ENCODE assay signal across 14 cellular contexts in genomic region chr10:62582098-62582705, GRCh38.
DNase-seq lines count a peak whose midpoint lies in the region; ATAC-seq, FAIRE-seq and TF ChIP-seq lines count a peak whose summit lies in the region.
"Had no signal": no experiment of that assay in that cellular context is flagged by ENCODE, and none has a peak within 500 bp of the region (broad histone marks: within the 10 kb centered on the region; RNA-seq: fewer than 3 reads in every experiment).

No MANE protein-coding gene starts in this region.

- intact Hi-C loops in kidney (cut with DNase I): no loop called here

- TF ChIP-seq CTCF in AG04450 (IDR thresholded peaks at IDR 0.05; ENCODE audit: low read depth, low read length) (no peak), RWPE1 (conservative IDR thresholded peaks at IDR 0.05; ENCODE audit: low read depth) (no peak), kidney (IDR thresholded peaks at IDR 0.05; ENCODE audit: borderline replicate concordance, extremely low read depth, insufficient read depth) (no peak)

- H3K4me1 ChIP-seq in rectal smooth muscle tissue (ENCODE audit: control insufficient read depth, insufficient read depth, low read length): no peaks in the 10 kb centered on the region
- no peaks in the 10 kb centered on the region for H3K4me1 ChIP-seq in kidney (ENCODE audit: control insufficient read depth in 1 of 2, insufficient read depth in 1 of 2, low read depth in 1 of 2, low read length in 2 of 2)

- H3K27ac ChIP-seq in AG04450 (ENCODE audit: low read depth, low read length): peak overlapping the region; percentile 92
- peak overlapping the region; percentile 68 for H3K27ac ChIP-seq in RWPE1
- peak overlapping the region; percentile 74 for H3K27ac ChIP-seq in epithelial cell of prostate
- peak overlapping the region; percentile 6 for H3K27ac ChIP-seq in rectal smooth muscle tissue (ENCODE audit: low read depth, low read length)
- no peak overlapping the region for H3K27ac ChIP-seq in kidney (ENCODE audit: low read depth in 2 of 2, low read length in 2 of 2)

- no peak overlapping the region for H3K9ac ChIP-seq in rectal smooth muscle tissue (ENCODE audit: low read length)
- H3K9ac ChIP-seq in kidney (ENCODE audit: low read length in 2 of 2): no peak overlapping the region

- ATAC-seq in HG02571 (IDR thresholded peaks at IDR 0.05; ENCODE audit: unreplicated experiment): no peak
- ATAC-seq: GM12878 had no signal

- POLR2A ChIA-PET in AG04450 (lab: Yijun Ruan, JAX) (interaction anchor here (1.3 to 1.5 kb wide), 2 partner anchors 18 to 37 kb away, joined by 3 to 4 read pairs; no protein-coding TSS in a partner anchor), RWPE1 (lab: Yijun Ruan, JAX; ENCODE audit: low non-redundant PET) (no interaction called here)

- no peak for FAIRE-seq in kidney (lab: Jason Lieb, UNC)
- FAIRE-seq: GM12878 had no signal

- CTCF ChIA-PET in AG04450 (lab: Charles Lee) (interaction anchor here (0.7 kb wide), 1 partner anchor 145 kb away, joined by 3 read pairs; no protein-coding TSS in a partner anchor), RWPE1 (lab: Yijun Ruan, JAX) (no interaction called here)

- no peaks in the 10 kb centered on the region for H3K36me3 ChIP-seq in rectal smooth muscle tissue (ENCODE audit: control insufficient read depth, insufficient read depth, low read length)
- H3K36me3 ChIP-seq in kidney (ENCODE audit: control insufficient read depth in 1 of 2, insufficient read depth in 2 of 2, low read length in 2 of 2): no peaks in the 10 kb centered on the region

- H3K9me3 ChIP-seq in AG04450 (ENCODE audit: control insufficient read depth, insufficient read depth, low read length) (no peaks in the 10 kb centered on the region), kidney (ENCODE audit: control insufficient read depth in 1 of 2, low read length in 2 of 2) (no peaks in the 10 kb centered on the region)

- DNase-seq in AG04450 (ENCODE audit: low read depth, low spot score) (no peak), RWPE1 (ENCODE audit: low spot score) (no peak), epithelial cell of prostate (ENCODE audit: low read depth, low spot score) (no peak), kidney (no peak), KG1 (lab: John Stamatoyannopoulos, UW) (no peak), NCI-H1930 (lab: John Stamatoyannopoulos, UW) (no peak)
- DNase-seq: activated CD4-positive, alpha-beta memory T cell treated with anti-CD3 and anti-CD28 coated beads for 36 hours; activated effector memory CD4-positive, alpha-beta T cell treated with anti-CD3 and anti-CD28 coated beads, Interleukin-2, amount 50 U/mL, for 16 hours; central memory CD4-positive, alpha-beta T cell; DMS53; NCI-H2171 treated with DMSO at 0.1 percent for 48 hours had no signal

- H3K27me3 ChIP-seq in AG04450 (ENCODE audit: control insufficient read depth, insufficient read depth, low read length) (no peaks in the 10 kb centered on the region), rectal smooth muscle tissue (ENCODE audit: control insufficient read depth, insufficient read depth, low read length) (no peaks in the 10 kb centered on the region)

- H3K4me3 ChIP-seq in AG04450 (ENCODE audit: low read depth, low read length) (no peak overlapping the region), rectal smooth muscle tissue (ENCODE audit: low read length) (no peak overlapping the region), kidney (ENCODE audit: low read length in 2 of 2) (no peak overlapping the region)
- H3K4me3 ChIP-seq: GM12878 had no signal

Comparison
In these comparisons a context has a peak if more than half of its experiments do, and no peak if none do; other contexts are left out.
1. H3K27ac ChIP-seq: peak in AG04450 (single experiment), RWPE1 (single experiment), epithelial cell of prostate (single experiment) and rectal smooth muscle tissue (single experiment); none in kidney (0 of 2).